ENCODE assay signal across 8 cellular contexts in the genomic region with DNA sequence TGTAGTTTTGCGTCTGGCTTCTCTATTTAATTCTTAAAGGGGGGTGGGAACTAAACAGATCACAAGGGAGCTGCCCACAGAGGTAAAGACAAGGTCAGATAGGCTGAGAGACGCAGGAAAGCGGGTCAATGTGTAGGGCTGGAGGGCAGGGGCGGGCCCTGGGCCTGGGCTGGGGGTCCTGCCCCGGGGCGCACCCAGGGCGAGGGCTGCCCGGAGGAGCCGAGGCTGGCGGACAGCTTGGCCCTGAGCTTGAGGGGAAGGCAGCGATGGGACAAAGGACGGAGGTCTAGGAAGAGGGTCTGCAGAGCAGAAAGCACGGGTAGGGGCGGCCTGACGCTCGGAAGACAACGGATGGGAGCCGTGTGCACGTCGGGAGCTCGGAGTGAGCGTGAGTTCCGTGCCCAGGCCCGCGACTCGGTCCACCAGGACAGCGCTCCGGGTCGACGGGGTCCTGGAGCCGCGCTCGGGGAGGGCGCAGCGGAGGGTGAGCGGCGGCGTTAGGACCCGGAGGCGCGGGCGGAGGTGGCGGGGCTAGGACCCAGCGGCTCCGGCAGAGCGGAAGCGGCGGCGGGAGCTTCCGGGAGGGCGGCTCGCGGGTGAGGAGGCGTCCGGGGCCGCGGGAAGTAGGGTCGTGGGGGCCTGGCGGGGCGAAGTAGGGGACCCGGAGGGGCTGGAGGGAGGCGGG. TPM values are rescaled to one million over a fixed set of nuclear protein-coding genes. Genes with fewer than 3 reads are reported as not detected.
DNase-seq lines count a peak whose midpoint lies in the region; ATAC-seq and TF ChIP-seq lines count a peak whose summit lies in the region.
"Not testable (repeated sequence)": the region's sequence is repeated elsewhere in the genome, so short reads cannot be mapped to it uniquely, and the experiment has no call there.

No MANE protein-coding gene starts in this region.

- not testable (repeated sequence) for H3K27me3 Mint-ChIP-seq in activated T-helper 17 cell treated with anti-CD3 and anti-CD28 coated beads, Interleukin-2, amount 50 U/mL, for 72 hours

- peak overlapping the region; percentile 86 for H3K4me3 Mint-ChIP-seq in activated T-helper 17 cell treated with anti-CD3 and anti-CD28 coated beads, Interleukin-2, amount 50 U/mL, for 72 hours

- H3K9me2 ChIP-seq in SK-N-SH = not testable (repeated sequence)

- peak overlapping the region; percentile 11 for H2BK5ac ChIP-seq in trophoblast cell (ENCODE audit: low read depth, low read length, poor library complexity)

- 2% methylated on average over 39 of the region's 62 CpGs for WGBS in SK-N-SH (ENCODE audit: low lambda C conversion rate)
- WGBS in trophoblast cell (ENCODE audit: extremely low coverage, insufficient coverage, insufficient read length) = no CpG with 5 or more reads among the region's 62 CpGs

- H2BK120ac ChIP-seq in trophoblast cell (ENCODE audit: insufficient read depth, low read length, poor library complexity) = peak overlapping the region; percentile 35

- H3K27ac Mint-ChIP-seq in activated T-helper 17 cell treated with anti-CD3 and anti-CD28 coated beads, Interleukin-2, amount 50 U/mL, for 72 hours = peak overlapping the region; percentile 67

- peak overlapping the region; percentile 74 for H4K8ac ChIP-seq in trophoblast cell (ENCODE audit: low read depth, low read length)

- not testable (repeated sequence) for ATAC-seq in activated T-helper 17 cell treated with anti-CD3 and anti-CD28 coated beads, Interleukin-2, amount 50 U/mL, for 72 hours (replicated peaks)

- not testable (repeated sequence) for H3K4me1 Mint-ChIP-seq in activated T-helper 17 cell treated with anti-CD3 and anti-CD28 coated beads, Interleukin-2, amount 50 U/mL, for 72 hours

- peak overlapping the region; percentile 59 for H4K12ac ChIP-seq in trophoblast cell (ENCODE audit: low read depth, low read length)

- H3K36me3 Mint-ChIP-seq in activated T-helper 17 cell treated with anti-CD3 and anti-CD28 coated beads, Interleukin-2, amount 50 U/mL, for 72 hours (ENCODE audit: low read depth) = not testable (repeated sequence)

- H3K27ac ChIP-seq in BLaER1 treated with 17β-estradiol and CSF1 and Interleukin-3, amounts not matched to agents 10 nM and 100 nM = peak overlapping the region; percentile 79 to 87 (median 83)
- H3K27ac ChIP-seq in SK-N-SH (ENCODE audit: low read depth in 2 of 2, low read length in 1 of 2) = peak overlapping the region; percentile 22 to 81; a peak in 2 of 4 replicates
- peak overlapping the region; percentile 53 for H3K27ac ChIP-seq in effector memory CD4-positive, alpha-beta T cell (ENCODE audit: insufficient read depth, low read length, poor library complexity, severe bottlenecking)
- H3K27ac ChIP-seq in trophoblast cell (ENCODE audit: low read depth, low read length) = peak overlapping the region; percentile 63

- not testable (repeated sequence) for H3K79me1 ChIP-seq in trophoblast cell (ENCODE audit: low read length)

- not testable (repeated sequence) for H3K36me3 ChIP-seq in BLaER1 treated with 17β-estradiol and CSF1 and Interleukin-3, amounts not matched to agents 10 nM and 100 nM; SK-N-SH (replicated peaks in 1 of 2; ENCODE audit: control insufficient read depth in 1 of 2, insufficient read depth in 2 of 2, low read length in 1 of 2); effector memory CD4-positive, alpha-beta T cell (ENCODE audit: control insufficient read depth, insufficient read depth, low read length); trophoblast cell (ENCODE audit: control insufficient read depth in 1 of 2, insufficient read depth in 2 of 2, low read length in 2 of 2)

- CTCF ChIA-PET in HEK293T (lab: Yijun Ruan, JAX); SK-N-SH (lab: Yijun Ruan, JAX): not testable (repeated sequence)

- TF ChIP-seq RAD21 in SK-N-SH (IDR thresholded peaks at IDR 0.05; ENCODE audit: low read length) = not testable (repeated sequence)

- DNase-seq in HEK293T (ENCODE audit: extremely low spot score) (peak; percentile 69), inferior parietal cortex (ENCODE audit: extremely low spot score) (peak; percentile 75), trophoblast cell (peak; percentile 49 to 78)
- not testable (repeated sequence) for DNase-seq in SK-N-SH
- peak; percentile 59 to 63 (median 62) for DNase-seq in effector memory CD4-positive, alpha-beta T cell
- peak; percentile 49 to 67 for DNase-seq in stimulated activated CD8-positive, alpha-beta memory T cell treated with anti-CD3 and anti-CD28 coated beads, Interleukin-4, amount 100 ng/mL, for 4 hours (ENCODE audit: low read depth in 2 of 2, low spot score in 1 of 2)

- not testable (repeated sequence) for TF ChIP-seq EP300 in SK-N-SH (IDR thresholded peaks at IDR 0.05; ENCODE audit: borderline replicate concordance in 1 of 2, low read depth in 1 of 2, low read length in 1 of 2)

- TF ChIP-seq CTCF in SK-N-SH (IDR thresholded peaks at IDR 0.05) = not testable (repeated sequence)

- H3K4me1 ChIP-seq in BLaER1 treated with 17β-estradiol and CSF1 and Interleukin-3, amounts not matched to agents 10 nM and 100 nM = peaks cover 9 to 16% (median 12%) of the 10 kb centered on the region in 10 experiments; a peak in 14 of 20 replicates
- not testable (repeated sequence) for H3K4me1 ChIP-seq in SK-N-SH (ENCODE audit: control insufficient read depth in 1 of 2, insufficient read depth in 2 of 2, low read depth in 1 of 2, low read length in 1 of 2); effector memory CD4-positive, alpha-beta T cell (ENCODE audit: control insufficient read depth, insufficient read depth, low read length, poor library complexity, severe bottlenecking); trophoblast cell (ENCODE audit: control insufficient read depth in 1 of 2, insufficient read depth in 2 of 2, low read length in 2 of 2)

- not testable (repeated sequence) for H2AK5ac ChIP-seq in trophoblast cell (ENCODE audit: low read length)

- peak overlapping the region; percentile 25 for H3K4ac ChIP-seq in trophoblast cell (ENCODE audit: low read depth, low read length)

- peak overlapping the region; percentile 81 for H2AFZ ChIP-seq in SK-N-SH (ENCODE audit: low read depth)
- H2AFZ ChIP-seq in trophoblast cell (ENCODE audit: insufficient read depth, low read length, poor library complexity) = peak overlapping the region; percentile 77

- POLR2A ChIA-PET in HEK293T (lab: Yijun Ruan, JAX); SK-N-SH (lab: Yijun Ruan, JAX): not testable (repeated sequence)

- H4K20me1 ChIP-seq in BLaER1 treated with 17β-estradiol and CSF1 and Interleukin-3, amounts not matched to agents 10 nM and 100 nM; SK-N-SH (ENCODE audit: insufficient read depth): not testable (repeated sequence)

- not testable (repeated sequence) for H3K23ac ChIP-seq in trophoblast cell (ENCODE audit: low read length)

- not testable (repeated sequence) for H3K27me3 ChIP-seq in BLaER1 treated with 17β-estradiol and CSF1 and Interleukin-3, amounts not matched to agents 10 nM and 100 nM; SK-N-SH (ENCODE audit: insufficient read depth); effector memory CD4-positive, alpha-beta T cell (replicated peaks; ENCODE audit: control insufficient read depth, insufficient read depth, low read length, poor library complexity, severe bottlenecking); trophoblast cell (ENCODE audit: insufficient read depth, low read length)

- H3K18ac ChIP-seq in trophoblast cell (ENCODE audit: low read length) = peak overlapping the region; percentile 24

- H3K79me2 ChIP-seq in SK-N-SH (ENCODE audit: insufficient read depth); trophoblast cell (ENCODE audit: control insufficient read depth, insufficient read depth, low read length, poor library complexity): not testable (repeated sequence)

- not testable (repeated sequence) for H3K9me3 Mint-ChIP-seq in activated T-helper 17 cell treated with anti-CD3 and anti-CD28 coated beads, Interleukin-2, amount 50 U/mL, for 72 hours

- H3K9me3 ChIP-seq in BLaER1 treated with 17β-estradiol and CSF1 and Interleukin-3, amounts not matched to agents 10 nM and 100 nM (replicated peaks in 1 of 11); SK-N-SH; effector memory CD4-positive, alpha-beta T cell (ENCODE audit: control insufficient read depth, low read length); trophoblast cell (ENCODE audit: insufficient read depth, low read depth, low read length): not testable (repeated sequence)

- peak overlapping the region; percentile 59 for H3K14ac ChIP-seq in trophoblast cell (ENCODE audit: low read length)

- H3F3A ChIP-seq in SK-N-SH (replicated peaks; ENCODE audit: insufficient read depth) = not testable (repeated sequence)

- H4K91ac ChIP-seq in trophoblast cell (ENCODE audit: low read depth, low read length) = peak overlapping the region; percentile 49

- peak overlapping the region; percentile 81 to 87 (median 86) for H3K9ac ChIP-seq in BLaER1 treated with 17β-estradiol and CSF1 and Interleukin-3, amounts not matched to agents 10 nM and 100 nM
- peak overlapping the region; percentile 74 for H3K9ac ChIP-seq in SK-N-SH
- H3K9ac ChIP-seq in trophoblast cell (ENCODE audit: low read length) = peak overlapping the region; percentile 98

- H2BK12ac ChIP-seq in trophoblast cell (ENCODE audit: low read length) = not testable (repeated sequence)

- peak overlapping the region; percentile 83 to 97 (median 90) for H3K4me2 ChIP-seq in BLaER1 treated with 17β-estradiol and CSF1 and Interleukin-3, amounts not matched to agents 10 nM and 100 nM
- peak overlapping the region; percentile 99 for H3K4me2 ChIP-seq in SK-N-SH
- peak overlapping the region; percentile 82 for H3K4me2 ChIP-seq in trophoblast cell (ENCODE audit: low read length)

- H3K4me3 ChIP-seq in BLaER1 treated with 17β-estradiol and CSF1 and Interleukin-3, amounts not matched to agents 10 nM and 100 nM = peak overlapping the region; percentile 72 to 78 (median 74)
- peak overlapping the region; percentile 52 to 74 for H3K4me3 ChIP-seq in SK-N-SH (ENCODE audit: low read depth in 2 of 2, low read length in 1 of 2)
- peak overlapping the region; percentile 68 for H3K4me3 ChIP-seq in effector memory CD4-positive, alpha-beta T cell (ENCODE audit: insufficient read depth, low read depth, low read length, poor library complexity, severe bottlenecking)
- H3K4me3 ChIP-seq in trophoblast cell (ENCODE audit: low read depth, low read length) = peak overlapping the region; percentile 93

TF ChIP-seq in HEK293T, 16 proteins besides CTCF, POLR2A, EP300 and RAD21:
- peak; percentile 97 for TF ChIP-seq FOXM1 (IDR thresholded peaks at IDR 0.05; ENCODE audit: borderline replicate concordance)

TF ChIP-seq in SK-N-SH, 30 proteins besides CTCF, POLR2A, EP300 and RAD21 (continues in another document):
- TF ChIP-seq ELF1 (IDR thresholded peaks at IDR 0.05) = peak; percentile 69

RNA-seq across cellular contexts. Expression of a gene that starts 43.4 kb away (rescaled TPM):
- 26.4 and 30.3 TPM in 2 replicates for polyA plus RNA-seq in SK-N-SH (2012; rRNA removed)
- 11.6 and 15.4 TPM in 2 replicates for polyA plus RNA-seq in SK-N-SH (2012; cell fraction: cytosol; rRNA removed)
- polyA plus RNA-seq in SK-N-SH (2012; cell fraction: nucleus; rRNA removed) = 149 and 183 TPM in 2 replicates
- 10 to 100 TPM in 1 of 2 donors, 1 to 10 TPM in 1; 8.1 to 14.2 TPM for total RNA-seq in activated T-helper 17 cell treated with anti-CD3 and anti-CD28 coated beads, Interleukin-2, amount 50 U/mL, for 72 hours
- polyA plus RNA-seq in trophoblast cell (2013) = 9.0 and 9.4 TPM in 2 replicates
